In genomic region chr19:8149261-8150094, GRCh38 we compare ENCODE assay signal across 9 cellular contexts. TPM values are rescaled to one million over a fixed set of nuclear protein-coding genes. Genes with fewer than 3 reads are reported as not detected.
DNase-seq lines count a peak whose midpoint lies in the region; ATAC-seq and TF ChIP-seq lines count a peak whose summit lies in the region.
"Had no signal": no experiment of that assay in that cellular context is flagged by ENCODE, and none has a peak within 500 bp of the region (broad histone marks: within the 10 kb centered on the region; RNA-seq: fewer than 3 reads in every experiment).

TSS of gene FBN3 (minus strand) at chr19:8149592. CDS start at chr19:8147480, 2,112 bp downstream.

- peaks cover under 1% of the 10 kb centered on the region for H3K4me1 ChIP-seq in RWPE2 (ENCODE audit: insufficient read depth, poor library complexity, severe bottlenecking)

- peak within 1 kb of the TSS; percentile 27 for H3K4me3 Mint-ChIP-seq in activated CD4-positive, alpha-beta T cell treated with anti-CD3 and anti-CD28 coated beads, Interleukin-2, amount 10 ng/mL, durations not matched to agents 24 days and 14 days
- peak within 1 kb of the TSS; percentile 72 to 74 for H3K4me3 Mint-ChIP-seq in stimulated activated naive B cell treated with anti-CD40 and anti-IgM and Interleukin-4, amounts not matched to agents 10 μg/mL and 1 μg/mL and 100 μg/mL, for 72 hours

- H3K4me1 Mint-ChIP-seq in activated CD4-positive, alpha-beta T cell treated with anti-CD3 and anti-CD28 coated beads, Interleukin-2, amount 10 ng/mL, durations not matched to agents 24 days and 14 days = peaks cover 3% of the 10 kb centered on the region
- H3K4me1 Mint-ChIP-seq in stimulated activated naive B cell treated with anti-CD40 and anti-IgM and Interleukin-4, amounts not matched to agents 10 μg/mL and 1 μg/mL and 100 μg/mL, for 72 hours = peaks cover 9 to 10% of the 10 kb centered on the region in 2 donors

- ATAC-seq in RWPE2 (ENCODE audit: low read depth) = no peak
- ATAC-seq in stimulated activated naive B cell treated with anti-CD40 and anti-IgM and Interleukin-4, amounts not matched to agents 10 μg/mL and 1 μg/mL and 100 μg/mL, for 72 hours (replicated peaks) = peak in 1 of 2 donors; percentile 15
- ATAC-seq in HG03378 (IDR thresholded peaks at IDR 0.05; ENCODE audit: unreplicated experiment) = no peak
- no peak for ATAC-seq in GM19351 (IDR thresholded peaks at IDR 0.05; ENCODE audit: unreplicated experiment)

- intact Hi-C loops in activated CD4-positive, alpha-beta T cell treated with anti-CD3 and anti-CD28 coated beads, Interleukin-2, amount 10 ng/mL, durations not matched to agents 24 days and 14 days (cut with micrococcal nuclease) = loop anchor here (10.0 kb wide), 2 partner anchors 135 to 205 kb away; partner anchors contain the start of gene TIMM44

- H3K27ac ChIP-seq in RWPE2 (ENCODE audit: poor library complexity, severe bottlenecking) = no peak within 1 kb of the TSS

- no peaks in the 10 kb centered on the region for H3K36me3 ChIP-seq in RWPE2 (ENCODE audit: low read depth)

- H3K9me3 ChIP-seq in RWPE2 (ENCODE audit: severe bottlenecking) (no peaks in the 10 kb centered on the region), iPS-18c (ENCODE audit: control insufficient read depth, insufficient read depth, low read length) (no peaks in the 10 kb centered on the region)

- H3K27me3 Mint-ChIP-seq in activated CD4-positive, alpha-beta T cell treated with anti-CD3 and anti-CD28 coated beads, Interleukin-2, amount 10 ng/mL, durations not matched to agents 24 days and 14 days = peaks cover 47% of the 10 kb centered on the region
- H3K27me3 Mint-ChIP-seq in stimulated activated naive B cell treated with anti-CD40 and anti-IgM and Interleukin-4, amounts not matched to agents 10 μg/mL and 1 μg/mL and 100 μg/mL, for 72 hours = peaks cover 66 to 83% of the 10 kb centered on the region in 2 donors

- no peaks in the 10 kb centered on the region for H3K36me3 Mint-ChIP-seq in activated CD4-positive, alpha-beta T cell treated with anti-CD3 and anti-CD28 coated beads, Interleukin-2, amount 10 ng/mL, durations not matched to agents 24 days and 14 days (ENCODE audit: low read depth)
- H3K36me3 Mint-ChIP-seq in stimulated activated naive B cell treated with anti-CD40 and anti-IgM and Interleukin-4, amounts not matched to agents 10 μg/mL and 1 μg/mL and 100 μg/mL, for 72 hours = no peaks in the 10 kb centered on the region

- DNase-seq in activated CD4-positive, alpha-beta T cell treated with anti-CD3 and anti-CD28 coated beads, Interleukin-2, amount 10 ng/mL, durations not matched to agents 24 days and 14 days = no peak
- no peak for DNase-seq in activated CD4-positive, alpha-beta T cell treated with anti-CD3 and anti-CD28 coated beads for 48 hours
- no peak for DNase-seq in RWPE2 (ENCODE audit: low spot score)
- DNase-seq in stimulated activated naive B cell treated with anti-CD40 and anti-IgM and Interleukin-4, amounts not matched to agents 10 μg/mL and 1 μg/mL and 100 μg/mL, for 72 hours = no peak
- no peak for DNase-seq in SKM-1 (lab: John Stamatoyannopoulos, UW; ENCODE audit: unreplicated experiment)
- DNase-seq: MM.1S had no signal

- H3K27ac Mint-ChIP-seq in activated CD4-positive, alpha-beta T cell treated with anti-CD3 and anti-CD28 coated beads, Interleukin-2, amount 10 ng/mL, durations not matched to agents 24 days and 14 days = no peak within 1 kb of the TSS
- H3K27ac Mint-ChIP-seq in stimulated activated naive B cell treated with anti-CD40 and anti-IgM and Interleukin-4, amounts not matched to agents 10 μg/mL and 1 μg/mL and 100 μg/mL, for 72 hours = no peak within 1 kb of the TSS

- peaks cover 40% of the 10 kb centered on the region for H3K27me3 ChIP-seq in RWPE2 (ENCODE audit: insufficient read depth, poor library complexity, severe bottlenecking)

- no peaks in the 10 kb centered on the region for H3K9me3 Mint-ChIP-seq in activated CD4-positive, alpha-beta T cell treated with anti-CD3 and anti-CD28 coated beads, Interleukin-2, amount 10 ng/mL, durations not matched to agents 24 days and 14 days
- no peaks in the 10 kb centered on the region for H3K9me3 Mint-ChIP-seq in stimulated activated naive B cell treated with anti-CD40 and anti-IgM and Interleukin-4, amounts not matched to agents 10 μg/mL and 1 μg/mL and 100 μg/mL, for 72 hours

- TF ChIP-seq CTCF in RWPE2 (IDR thresholded peaks at IDR 0.05; ENCODE audit: poor library complexity, severe bottlenecking) = no peak

- peak within 1 kb of the TSS; percentile 17 for H3K4me3 ChIP-seq in RWPE2 (ENCODE audit: severe bottlenecking)
- peak within 1 kb of the TSS; percentile 65 for H3K4me3 ChIP-seq in iPS-18c (ENCODE audit: insufficient read depth, low read depth, low read length)

RNA-seq across cellular contexts. Expression of gene FBN3, which starts in this region (rescaled TPM):
- total RNA-seq in activated CD4-positive, alpha-beta T cell treated with anti-CD3 and anti-CD28 coated beads, Interleukin-2, amount 10 ng/mL, durations not matched to agents 24 days and 14 days = not detected in 2 replicates
